ENCODE assay signal across 8 cellular contexts in the genomic region with DNA sequence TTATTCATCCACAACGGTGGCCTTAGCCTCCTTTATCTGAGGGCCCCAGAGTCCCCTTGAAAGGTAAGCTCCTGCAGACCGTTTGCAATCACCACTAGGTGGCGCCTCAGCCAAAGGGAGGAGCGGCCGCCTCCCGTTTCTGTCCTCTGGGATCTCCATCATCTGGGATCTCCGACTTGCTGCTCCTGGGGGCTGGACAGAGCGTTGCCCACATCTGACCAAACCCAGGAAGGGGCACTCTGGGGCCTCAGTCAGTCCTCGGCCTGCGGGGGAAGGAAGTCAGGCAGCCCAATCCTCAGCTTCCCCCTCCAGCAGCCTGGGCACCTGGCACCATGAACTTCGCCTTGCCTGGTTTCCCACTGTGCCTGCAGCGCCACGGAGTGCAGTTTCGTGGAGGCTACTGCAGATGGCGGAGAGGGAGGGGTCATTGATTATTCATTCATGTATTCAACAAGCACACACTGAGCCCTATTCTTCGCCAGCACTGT. TPM values are rescaled to one million over a fixed set of nuclear protein-coding genes. Genes with fewer than 3 reads are reported as not detected.
DNase-seq lines count a peak whose midpoint lies in the region; ATAC-seq, FAIRE-seq and TF ChIP-seq lines count a peak whose summit lies in the region.

No MANE protein-coding gene starts in this region.

- H3K4me3 ChIP-seq in AG04449 (ENCODE audit: low read depth, low read length) (no peak overlapping the region), left lung (no peak overlapping the region)

- POLR2A ChIA-PET in AG04449 (lab: Yijun Ruan, JAX) = no interaction called here

- TF ChIP-seq POLR2A in GM12892 (IDR thresholded peaks at IDR 0.05; ENCODE audit: low read depth, low read length) = no peak

- no peaks in the 10 kb centered on the region for H3K4me1 ChIP-seq in left lung

- H3K27ac ChIP-seq in left lung = no peak overlapping the region

- intact Hi-C loops in left lung (cut with DNase I) = loop anchor here in 1 of 2 donors (10.0 kb wide), 1 partner anchor 348 kb away; no protein-coding TSS in a partner anchor

- H3K27me3 ChIP-seq in left lung = no peaks in the 10 kb centered on the region

- ATAC-seq in left lung (peak; percentile 80), HG03521 (IDR thresholded peaks at IDR 0.05; ENCODE audit: unreplicated experiment) (no peak)

- FAIRE-seq in GM12892 (lab: Jason Lieb, UNC) = peak; percentile 86

- DNase-seq in AG04449 (ENCODE audit: low read depth, low spot score) (no peak), GM12892 (ENCODE audit: insufficient read length) (peak; percentile 56), NCI-H2107 treated with DMSO at 0.1 percent for 48 hours (lab: John Stamatoyannopoulos, UW; ENCODE audit: unreplicated experiment) (peak; percentile 69), cerebellar cortex (ENCODE audit: low spot score) (peak; percentile 93), left lung (peak; percentile 63 to 88)
- peak; percentile 42 for DNase-seq in activated CD4-positive, CD25-positive, alpha-beta regulatory T cell treated with anti-CD3 and anti-CD28 coated beads, Interleukin-2, amount 50 U/mL, for 16 hours (ENCODE audit: low read depth, low spot score)
- DNase-seq in stimulated activated CD4-positive, alpha-beta T cell treated with anti-CD3 and anti-CD28 coated beads, TNF-alpha, amount 100 ng/mL, for 4 hours (ENCODE audit: low read depth in 3 of 3) = peak in 2 of 3 experiments; percentile 42 to 43

- no peaks in the 10 kb centered on the region for H3K36me3 ChIP-seq in left lung

- CTCF ChIA-PET in AG04449 (lab: Yijun Ruan, JAX) = interaction anchor here (0.6 to 24.5 kb wide), 41 partner anchors 9 to 405 kb away, joined by 3 to 2237 read pairs (median 4); a partner anchor contains a TSS

- TF ChIP-seq CTCF in AG04449 (IDR thresholded peaks at IDR 0.05; ENCODE audit: insufficient read depth, low read length, missing control alignments) (peak; percentile 89), left lung (IDR thresholded peaks at IDR 0.05) (peak; percentile 78 to 88)

- no peaks in the 10 kb centered on the region for H3K9me3 ChIP-seq in left lung

RNA-seq across cellular contexts. Expression of a gene that starts 23.5 kb away (rescaled TPM):
- polyA plus RNA-seq in GM12892 (2012; ENCODE audit: missing spikeins) = not detected
- total RNA-seq in left lung = 10 to 100 TPM; 88.9 to 95.5 TPM
